8 cellular contexts compared by ENCODE assay signal in the genomic region with DNA sequence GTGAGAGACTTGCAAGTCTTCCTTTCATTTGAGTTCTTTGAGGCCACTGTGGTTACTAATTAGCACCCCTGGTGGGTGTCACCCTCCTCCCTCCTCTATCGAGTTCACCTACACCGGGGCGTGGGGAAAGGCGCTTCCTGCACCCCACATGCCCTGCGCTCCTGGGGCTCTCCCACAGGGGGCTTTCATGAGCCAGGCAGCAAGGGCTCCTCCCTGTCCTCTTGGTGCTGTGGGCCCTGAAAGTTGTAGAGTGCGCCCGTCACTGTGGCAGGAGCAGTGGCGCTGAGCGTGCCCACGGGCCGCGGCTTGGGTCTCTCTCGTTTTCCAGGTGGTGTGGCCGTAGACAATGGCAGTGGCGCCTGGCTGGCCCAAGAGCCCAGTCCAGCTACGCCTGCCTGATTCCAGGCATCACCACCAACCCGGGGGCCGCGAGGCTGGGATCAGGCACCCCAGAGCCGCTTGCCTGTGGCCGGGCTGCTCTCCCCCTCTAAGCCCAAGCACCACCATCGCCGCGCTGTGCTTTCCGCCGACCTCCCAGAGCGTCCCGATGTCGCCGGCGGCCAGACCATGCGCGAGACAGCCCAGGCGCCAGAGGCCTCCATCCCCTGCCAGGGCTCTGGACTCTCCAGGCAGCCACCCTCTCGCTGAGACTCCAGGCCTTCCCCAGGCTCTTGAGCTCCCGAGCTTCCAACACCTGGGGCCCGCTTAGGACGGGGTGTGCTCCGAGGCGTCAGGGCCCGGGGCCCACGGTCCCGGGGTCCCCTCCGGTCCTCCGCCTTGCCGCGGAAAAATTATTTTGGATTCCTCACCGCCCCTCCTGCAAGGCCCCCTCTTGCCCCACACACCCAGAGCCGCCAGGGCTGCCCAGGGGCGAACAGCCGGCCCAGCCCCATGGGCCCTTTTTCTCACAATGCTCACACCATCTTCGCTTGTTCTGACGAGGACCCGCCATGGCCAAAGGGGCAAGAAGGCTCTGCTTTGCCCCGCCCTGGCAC. TPM values are rescaled to one million over a fixed set of nuclear protein-coding genes. Genes with fewer than 3 reads are reported as not detected.
DNase-seq lines count a peak whose midpoint lies in the region; ATAC-seq and TF ChIP-seq lines count a peak whose summit lies in the region.
"Not testable (repeated sequence)": the region's sequence is repeated elsewhere in the genome, so short reads cannot be mapped to it uniquely, and the experiment has no call there.

No MANE protein-coding gene starts in this region.

- not testable (repeated sequence) for H3K9me3 ChIP-seq in MM.1S (replicated peaks; ENCODE audit: insufficient read depth, low read length)

- not testable (repeated sequence) for H3K4me3 ChIP-seq in MM.1S (ENCODE audit: low read length)

- H3K36me3 ChIP-seq in MM.1S (replicated peaks; ENCODE audit: insufficient read depth, low read length): not testable (repeated sequence)

- TF ChIP-seq CTCF in MM.1S (IDR thresholded peaks at IDR 0.05; ENCODE audit: low read length): not testable (repeated sequence)

- not testable (repeated sequence) for H3K9me2 ChIP-seq in MM.1S (replicated peaks; ENCODE audit: insufficient read depth, low read length)

- in situ Hi-C loops in G401 (cut with HindIII; ENCODE audit: low sequenced_read_pairs): not testable (repeated sequence)

- DNase-seq in G401 (ENCODE audit: low spot score) (peak; percentile 5), MM.1S (peak; percentile 19), ecto neural progenitor cell (ENCODE audit: low spot score) (peak; percentile 57), medulla oblongata (ENCODE audit: extremely low spot score) (peak; percentile 33)
- peak; percentile 78 for DNase-seq in activated CD8-positive, alpha-beta memory T cell treated with anti-CD3 and anti-CD28 coated beads, Interleukin-2, amount 50 U/mL, for 48 hours
- peak; percentile 37 to 42 for DNase-seq in stimulated activated CD8-positive, alpha-beta memory T cell treated with anti-CD3 and anti-CD28 coated beads, Interleukin-7, amount 100 ng/mL, for 48 hours (ENCODE audit: extremely low read depth in 1 of 2, low read depth in 1 of 2)

- H3K4me1 ChIP-seq in MM.1S (ENCODE audit: low read length): not testable (repeated sequence)

- not testable (repeated sequence) for H3K27me3 ChIP-seq in MM.1S (replicated peaks; ENCODE audit: insufficient read depth, low read length)

- H4K20me1 ChIP-seq in MM.1S (ENCODE audit: insufficient read depth, low read length): not testable (repeated sequence)

- ATAC-seq in GM19395 (IDR thresholded peaks at IDR 0.05; ENCODE audit: unreplicated experiment): peak; percentile 100
- ATAC-seq in HG02938 (IDR thresholded peaks at IDR 0.05; ENCODE audit: unreplicated experiment): peak; percentile 100

- H3K4me2 ChIP-seq in MM.1S (ENCODE audit: low read depth, low read length): not testable (repeated sequence)

- H3K79me2 ChIP-seq in MM.1S (ENCODE audit: low read length): not testable (repeated sequence)

- not testable (repeated sequence) for H2AFZ ChIP-seq in MM.1S (ENCODE audit: low read length)

- H3K27ac ChIP-seq in MM.1S (ENCODE audit: low read length): not testable (repeated sequence)

- not testable (repeated sequence) for H3K9ac ChIP-seq in MM.1S (ENCODE audit: low read length)

- not testable (repeated sequence) for H3F3A ChIP-seq in MM.1S (ENCODE audit: insufficient read depth, low read length)

RNA-seq across cellular contexts. Expression of a gene that starts 46.0 kb away (rescaled TPM):
- 1.0 and 2.5 TPM in 2 replicates for total RNA-seq in G401 (2014; rRNA removed; shearing (Covaris generic))

Comparison
In these comparisons a context has a peak if more than half of its experiments do, and no peak if none do; other contexts are left out.
1. DNase-seq: peak in every context shown above with its lines; median percentile 78 in activated CD8-positive, alpha-beta memory T cell treated with anti-CD3 and anti-CD28 coated beads, Interleukin-2, amount 50 U/mL, for 48 hours; 57 in ecto neural progenitor cell; 40 in stimulated activated CD8-positive, alpha-beta memory T cell treated with anti-CD3 and anti-CD28 coated beads, Interleukin-7, amount 100 ng/mL, for 48 hours; 33 in medulla oblongata; 19 in MM.1S; 5 in G401.